In genomic region chr1:248873409-248873992, GRCh38 we compare ENCODE assay signal across 8 cellular contexts. TPM values are rescaled to one million over a fixed set of nuclear protein-coding genes. Genes with fewer than 3 reads are reported as not detected.
DNase-seq lines count a peak whose midpoint lies in the region; ATAC-seq and TF ChIP-seq lines count a peak whose summit lies in the region.

No MANE protein-coding gene starts in this region.

- peak; percentile 80 for ATAC-seq in HG02588 (IDR thresholded peaks at IDR 0.05; ENCODE audit: unreplicated experiment)
- peak; percentile 87 to 88 for ATAC-seq in activated naive CD4-positive, alpha-beta T cell treated with anti-CD3 and anti-CD28 coated beads, Interleukin-2, amount 50 U/mL, for 72 hours

- H3K4me3 ChIP-seq in SK-N-MC (peak overlapping the region; percentile 98), thymus (ENCODE audit: low read length) (peak overlapping the region; percentile 77)

- intact Hi-C loops in head of caudate nucleus (cut with DNase I), result no loop called here

- DNase-seq in GM04504 (ENCODE audit: low read depth), result peak; percentile 92
- peak; percentile 94 for DNase-seq in NCI-H1048 (lab: John Stamatoyannopoulos, UW)
- peak; percentile 91 for DNase-seq in SK-N-MC (ENCODE audit: low read depth, low spot score)
- peak; percentile 98 to 99 for DNase-seq in activated naive CD4-positive, alpha-beta T cell treated with anti-CD3 and anti-CD28 coated beads, Interleukin-2, amount 50 U/mL, for 72 hours (ENCODE audit: low spot score in 2 of 2)
- peak; percentile 90 to 99 (median 96) for DNase-seq in head of caudate nucleus
- peak; percentile 99 for DNase-seq in osteocyte (ENCODE audit: extremely low spot score, unreplicated experiment)

- H3K9ac ChIP-seq in SK-N-MC (ENCODE audit: insufficient read length), result peak overlapping the region; percentile 85

- H3K27me3 ChIP-seq in thymus (ENCODE audit: control insufficient read depth, insufficient read depth), result no peaks in the 10 kb centered on the region

- H3K9me3 ChIP-seq in SK-N-MC (ENCODE audit: low read depth, low read length), result no peaks in the 10 kb centered on the region
- no peaks in the 10 kb centered on the region for H3K9me3 ChIP-seq in thymus (ENCODE audit: control insufficient read depth)

- peaks cover 18% of the 10 kb centered on the region for H3K4me1 Mint-ChIP-seq in osteocyte (ENCODE audit: unreplicated experiment)

- H3K27me3 Mint-ChIP-seq in osteocyte (ENCODE audit: unreplicated experiment), result peaks cover 16% of the 10 kb centered on the region

- H3K4me1 ChIP-seq in thymus (ENCODE audit: control insufficient read depth, insufficient read depth, low read length), result no peaks in the 10 kb centered on the region

- no peaks in the 10 kb centered on the region for H3K9me3 Mint-ChIP-seq in activated naive CD4-positive, alpha-beta T cell treated with anti-CD3 and anti-CD28 coated beads, Interleukin-2, amount 50 U/mL, for 72 hours
- no peaks in the 10 kb centered on the region for H3K9me3 Mint-ChIP-seq in osteocyte (ENCODE audit: unreplicated experiment)

- peak overlapping the region; percentile 94 for H3K27ac ChIP-seq in SK-N-MC
- peak overlapping the region; percentile 91 for H3K27ac ChIP-seq in thymus (ENCODE audit: low read depth)

- H3K36me3 ChIP-seq in SK-N-MC (ENCODE audit: insufficient read depth, low read length) (no peaks in the 10 kb centered on the region), thymus (ENCODE audit: control insufficient read depth, insufficient read depth) (no peaks in the 10 kb centered on the region)

- no peak for TF ChIP-seq CTCF in osteocyte (IDR thresholded peaks at IDR 0.05)

- H3K4me3 Mint-ChIP-seq in osteocyte (ENCODE audit: unreplicated experiment), result peak overlapping the region; percentile 91

- peaks cover 0 to 14% of the 10 kb centered on the region in 2 donors for H3K36me3 Mint-ChIP-seq in activated naive CD4-positive, alpha-beta T cell treated with anti-CD3 and anti-CD28 coated beads, Interleukin-2, amount 50 U/mL, for 72 hours
- no peaks in the 10 kb centered on the region for H3K36me3 Mint-ChIP-seq in osteocyte (ENCODE audit: unreplicated experiment)

- peak overlapping the region; percentile 100 for H3K27ac Mint-ChIP-seq in activated naive CD4-positive, alpha-beta T cell treated with anti-CD3 and anti-CD28 coated beads, Interleukin-2, amount 50 U/mL, for 72 hours
- H3K27ac Mint-ChIP-seq in osteocyte (ENCODE audit: unreplicated experiment), result peak overlapping the region; percentile 97

- WGBS in thymus, result under 1% methylated on average over 41 of the region's 41 CpGs

RNA-seq across cellular contexts. Expression of gene ZNF692, which starts 14.6 kb away (rescaled TPM):
- 100 to 1,000 TPM in 1 of 2 donors, 10 to 100 TPM in 1; 93.0 to 152 TPM for total RNA-seq in activated naive CD4-positive, alpha-beta T cell treated with anti-CD3 and anti-CD28 coated beads, Interleukin-2, amount 50 U/mL, for 72 hours
- 32.1 and 39.9 TPM in 2 replicates for total RNA-seq in osteocyte
- 127 TPM for polyA plus RNA-seq in thymus

RNA-seq across cellular contexts. Expression of gene PGBD2, which starts 32.5 kb away (rescaled TPM):
- total RNA-seq in activated naive CD4-positive, alpha-beta T cell treated with anti-CD3 and anti-CD28 coated beads, Interleukin-2, amount 50 U/mL, for 72 hours, result 1 to 10 TPM; 2.5 to 5.9 TPM
- total RNA-seq in osteocyte, result 8.3 and 9.4 TPM in 2 replicates
- 8.8 TPM for polyA plus RNA-seq in thymus

RNA-seq across cellular contexts. Expression of gene ZNF672, which starts 35.5 kb away (rescaled TPM):
- 10 to 100 TPM; 46.4 to 54.9 TPM for total RNA-seq in activated naive CD4-positive, alpha-beta T cell treated with anti-CD3 and anti-CD28 coated beads, Interleukin-2, amount 50 U/mL, for 72 hours
- 21.1 and 24.1 TPM in 2 replicates for total RNA-seq in osteocyte
- polyA plus RNA-seq in thymus, result 16.8 TPM

RNA-seq across cellular contexts. Expression of gene SH3BP5L, which starts 47.8 kb away (rescaled TPM):
- total RNA-seq in activated naive CD4-positive, alpha-beta T cell treated with anti-CD3 and anti-CD28 coated beads, Interleukin-2, amount 50 U/mL, for 72 hours, result 10 to 100 TPM; 19.3 to 33.9 TPM
- 32.4 and 33.2 TPM in 2 replicates for total RNA-seq in osteocyte
- 15.0 TPM for polyA plus RNA-seq in thymus

Comparison
In these comparisons a context has a peak if more than half of its experiments do, and no peak if none do; other contexts are left out.
1. Peak in every context shown above with its lines: DNase-seq, ATAC-seq, H3K4me3 ChIP-seq and H3K27ac ChIP-seq.